In the genomic region with DNA sequence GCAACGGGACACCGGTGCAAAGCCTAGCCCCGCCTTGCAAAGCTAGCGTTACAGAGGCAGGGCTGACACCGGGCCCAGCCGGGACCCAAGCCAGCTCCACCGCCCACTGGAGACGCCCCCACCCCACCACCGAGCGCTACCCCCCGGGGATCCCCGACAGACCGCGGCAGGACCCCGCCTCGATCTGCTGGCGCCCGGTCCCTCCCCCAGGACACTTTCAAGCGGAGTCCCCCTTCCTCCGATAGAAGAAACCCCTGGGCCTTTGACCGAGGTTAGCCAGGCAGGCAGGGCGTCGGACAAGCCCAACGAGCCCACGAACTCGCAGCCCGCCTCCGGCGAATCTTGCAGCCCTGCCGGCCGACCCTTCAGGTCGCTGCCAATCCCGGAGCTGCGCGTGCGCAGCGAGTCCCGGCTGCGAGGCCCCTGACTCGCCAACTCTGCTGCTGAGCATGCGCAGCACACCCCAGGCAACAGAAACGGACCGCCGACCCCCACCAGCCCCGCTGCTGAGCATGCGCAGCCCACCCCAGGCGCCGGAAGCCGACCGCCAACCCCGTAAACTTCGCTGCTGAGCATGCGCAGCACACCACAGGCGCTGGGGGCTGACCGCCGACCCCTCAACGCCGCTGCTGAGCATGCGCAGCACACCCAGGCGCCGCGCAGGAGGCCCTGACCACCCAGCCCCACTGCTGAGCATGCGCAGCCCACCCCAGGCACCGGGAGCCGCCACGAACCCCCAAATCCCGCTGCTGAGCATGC, we compare ENCODE assay signal across 8 cellular contexts. TPM values are rescaled to one million over a fixed set of nuclear protein-coding genes. Genes with fewer than 3 reads are reported as not detected.
DNase-seq lines count a peak whose midpoint lies in the region; ATAC-seq and TF ChIP-seq lines count a peak whose summit lies in the region.

No MANE protein-coding gene starts in this region.

- peak; percentile 82 for ATAC-seq in HG03432 (IDR thresholded peaks at IDR 0.05; ENCODE audit: unreplicated experiment)

- DNase-seq in AML-193 (lab: John Stamatoyannopoulos, UW) (peak; percentile 92 to 93), NCI-H460 (ENCODE audit: extremely low read depth, low read depth) (peak; percentile 97), choroid plexus epithelial cell (ENCODE audit: low read depth) (peak; percentile 98), kidney tubule cell (ENCODE audit: low spot score) (peak; percentile 98)
- peak; percentile 96 for DNase-seq in activated CD4-positive, alpha-beta T cell treated with anti-CD3 and anti-CD28 coated beads for 24 hours (ENCODE audit: low read depth in 2 of 2)
- peak; percentile 93 to 98 for DNase-seq in stimulated activated CD4-positive, alpha-beta T cell treated with anti-CD3 and anti-CD28 coated beads, Interleukin-1b, Interleukin-23, amount 100 ng/mL, for 1 hour (ENCODE audit: low read depth in 2 of 2)

- peak; percentile 97 for TF ChIP-seq POLR2A in GM19193 (IDR thresholded peaks at IDR 0.05; ENCODE audit: extremely low read depth, insufficient read depth, insufficient read length)

- TF ChIP-seq CTCF in choroid plexus epithelial cell (conservative IDR thresholded peaks at IDR 0.05; ENCODE audit: low read depth, low read length), result no peak

- H3K4me3 ChIP-seq in choroid plexus epithelial cell (ENCODE audit: low read depth, low read length), result peak overlapping the region; percentile 91

RNA-seq across cellular contexts. Expression of a gene that starts 0.7 kb away (rescaled TPM):
- total RNA-seq in NCI-H460 (2014; rRNA removed; shearing (Covaris generic)), result 27.7 and 28.5 TPM in 2 replicates
- 32.6 and 39.6 TPM in 2 replicates for polyA plus RNA-seq in NCI-H460 (2014; cell fraction: nucleus; rRNA removed)

RNA-seq across cellular contexts. Expression of a gene that starts 39.5 kb away (rescaled TPM):
- total RNA-seq in NCI-H460 (2014; rRNA removed; shearing (Covaris generic)), result 39.0 and 42.0 TPM in 2 replicates
- 40.2 and 61.0 TPM in 2 replicates for polyA plus RNA-seq in NCI-H460 (2014; cell fraction: nucleus; rRNA removed)

RNA-seq across cellular contexts. Expression of a gene that starts 56.4 kb away (rescaled TPM):
- 4,845 and 5,396 TPM in 2 replicates for total RNA-seq in NCI-H460 (2014; rRNA removed; shearing (Covaris generic))
- 3,086 and 4,604 TPM in 2 replicates for polyA plus RNA-seq in NCI-H460 (2014; cell fraction: nucleus; rRNA removed)

Comparison
In these comparisons a context has a peak if more than half of its experiments do, and no peak if none do; other contexts are left out.
1. Peak in every context shown above with its lines: DNase-seq, ATAC-seq and H3K4me3 ChIP-seq.